In the genomic region with DNA sequence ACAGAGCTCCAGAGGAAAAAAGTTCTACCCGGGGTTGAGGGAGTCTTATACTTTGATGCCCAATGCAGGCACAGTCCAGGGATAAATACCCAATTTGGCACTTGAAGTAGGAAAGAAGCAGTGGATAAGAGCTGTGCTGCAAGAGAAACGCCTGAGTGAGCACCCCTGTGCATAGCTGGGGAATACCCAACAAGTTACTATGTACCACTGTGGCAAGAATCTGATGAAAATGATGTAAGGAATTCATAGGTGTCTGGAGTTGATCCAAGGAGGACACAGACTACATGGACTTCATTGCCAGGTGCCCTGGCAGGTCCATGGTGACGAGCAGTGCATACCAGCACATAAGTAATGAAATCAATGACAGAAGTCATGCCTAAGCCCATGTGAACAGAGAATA, we compare ENCODE assay signal across 26 cellular contexts.
"Had no signal": no experiment of that assay in that cellular context is flagged by ENCODE, and none has a peak within 500 bp of the region (broad histone marks: within the 10 kb centered on the region; RNA-seq: fewer than 3 reads in every experiment).

No MANE protein-coding gene starts in this region.

- H3K27ac ChIP-seq: cardiac muscle cell, PC-9, SK-N-MC, WERI-Rb-1 had no signal

- H3K4me2 ChIP-seq: PC-9 had no signal

- DNase-seq: activated CD4-positive, alpha-beta memory T cell treated with anti-CD3 and anti-CD28 coated beads, Interleukin-2, amount 10 ng/mL, durations not matched to agents 7 days and 5 days; activated CD4-positive, alpha-beta T cell treated with anti-CD3 and anti-CD28 coated beads for 36 hours; activated CD4-positive, alpha-beta T cell treated with anti-CD3 and anti-CD28 coated beads, Interleukin-2, amount 50 U/mL, for 1 hour; activated gamma-delta T cell; activated naive CD4-positive, alpha-beta T cell treated with anti-CD3 and anti-CD28 coated beads for 36 hours; activated T-cell treated with anti-CD3 and anti-CD28 coated beads for 4 hours; activated T-cell treated with anti-CD3 and anti-CD28 coated beads, Interleukin-2, amount 50 U/mL, for 48 hours; amygdala; KG1; NCI-H1092; NCI-H1417 treated with DMSO at 0.1 percent for 48 hours; NCI-H1694; NCI-H2029; NCI-H345; NCI-H510A treated with DMSO at 0.1 percent for 48 hours; NCI-H69; PC-9; T-cell; T-helper 2 cell; T1000; WERI-Rb-1 had no signal

- H3K36me3 Mint-ChIP-seq: activated naive CD8-positive, alpha-beta T cell; brain; T-cell had no signal

- ATAC-seq: activated CD4-positive, alpha-beta T cell treated with anti-CD3 and anti-CD28 coated beads for 36 hours; activated T-helper 17 cell treated with anti-CD3 and anti-CD28 coated beads, Interleukin-2, amount 50 U/mL, for 72 hours; T-cell had no signal

- H3K4me3 ChIP-seq: cardiac muscle cell, PC-9, SK-N-MC had no signal

- H3K4me3 Mint-ChIP-seq: activated CD4-positive, alpha-beta memory T cell treated with anti-CD3 and anti-CD28 coated beads, Interleukin-2, amount 10 ng/mL, durations not matched to agents 7 days and 5 days; activated CD4-positive, alpha-beta T cell treated with anti-CD3 and anti-CD28 coated beads for 36 hours; activated naive CD4-positive, alpha-beta T cell treated with anti-CD3 and anti-CD28 coated beads for 36 hours; activated naive CD8-positive, alpha-beta T cell; activated T-helper 17 cell treated with anti-CD3 and anti-CD28 coated beads, Interleukin-2, amount 50 U/mL, for 72 hours; brain; T-cell had no signal

- H3K27me3 ChIP-seq: cardiac muscle cell had no signal

- H2AFZ ChIP-seq: PC-9 had no signal

- H3K4me1 Mint-ChIP-seq: activated CD4-positive, alpha-beta memory T cell treated with anti-CD3 and anti-CD28 coated beads, Interleukin-2, amount 10 ng/mL, durations not matched to agents 7 days and 5 days; activated CD4-positive, alpha-beta T cell treated with anti-CD3 and anti-CD28 coated beads for 36 hours; activated T-helper 17 cell treated with anti-CD3 and anti-CD28 coated beads, Interleukin-2, amount 50 U/mL, for 72 hours; brain; T-cell had no signal

- H3K36me3 ChIP-seq: cardiac muscle cell, WERI-Rb-1 had no signal

- H3K27ac Mint-ChIP-seq: activated CD4-positive, alpha-beta memory T cell treated with anti-CD3 and anti-CD28 coated beads, Interleukin-2, amount 10 ng/mL, durations not matched to agents 7 days and 5 days; activated CD4-positive, alpha-beta T cell treated with anti-CD3 and anti-CD28 coated beads for 36 hours; activated naive CD4-positive, alpha-beta T cell treated with anti-CD3 and anti-CD28 coated beads for 36 hours; activated naive CD8-positive, alpha-beta T cell; activated T-helper 17 cell treated with anti-CD3 and anti-CD28 coated beads, Interleukin-2, amount 50 U/mL, for 72 hours; brain; T-cell had no signal

- H3K9me3 Mint-ChIP-seq: activated T-helper 17 cell treated with anti-CD3 and anti-CD28 coated beads, Interleukin-2, amount 50 U/mL, for 72 hours; brain had no signal

- H3K27me3 Mint-ChIP-seq: activated CD4-positive, alpha-beta memory T cell treated with anti-CD3 and anti-CD28 coated beads, Interleukin-2, amount 10 ng/mL, durations not matched to agents 7 days and 5 days; activated CD4-positive, alpha-beta T cell treated with anti-CD3 and anti-CD28 coated beads for 36 hours; activated naive CD8-positive, alpha-beta T cell; activated T-helper 17 cell treated with anti-CD3 and anti-CD28 coated beads, Interleukin-2, amount 50 U/mL, for 72 hours; T-cell had no signal
